In genomic region chrX:125387945-125388344, GRCh38 we compare ENCODE assay signal across 1 cellular context.
TF ChIP-seq lines count a peak whose summit lies in the region.

No MANE protein-coding gene starts in this region.

TF ChIP-seq in H1, 55 proteins besides CTCF, POLR2A, EP300 and RAD21:
- no peak for TF ChIP-seq FOSL1 (IDR thresholded peaks at IDR 0.05; ENCODE audit: insufficient read depth, low read depth, low read length)
- TF ChIP-seq POLR2AphosphoS5 (IDR thresholded peaks at IDR 0.05; ENCODE audit: low read depth, low read length): peak; percentile 53; the same call in 1 of the 2 replicates
